In the genomic region with DNA sequence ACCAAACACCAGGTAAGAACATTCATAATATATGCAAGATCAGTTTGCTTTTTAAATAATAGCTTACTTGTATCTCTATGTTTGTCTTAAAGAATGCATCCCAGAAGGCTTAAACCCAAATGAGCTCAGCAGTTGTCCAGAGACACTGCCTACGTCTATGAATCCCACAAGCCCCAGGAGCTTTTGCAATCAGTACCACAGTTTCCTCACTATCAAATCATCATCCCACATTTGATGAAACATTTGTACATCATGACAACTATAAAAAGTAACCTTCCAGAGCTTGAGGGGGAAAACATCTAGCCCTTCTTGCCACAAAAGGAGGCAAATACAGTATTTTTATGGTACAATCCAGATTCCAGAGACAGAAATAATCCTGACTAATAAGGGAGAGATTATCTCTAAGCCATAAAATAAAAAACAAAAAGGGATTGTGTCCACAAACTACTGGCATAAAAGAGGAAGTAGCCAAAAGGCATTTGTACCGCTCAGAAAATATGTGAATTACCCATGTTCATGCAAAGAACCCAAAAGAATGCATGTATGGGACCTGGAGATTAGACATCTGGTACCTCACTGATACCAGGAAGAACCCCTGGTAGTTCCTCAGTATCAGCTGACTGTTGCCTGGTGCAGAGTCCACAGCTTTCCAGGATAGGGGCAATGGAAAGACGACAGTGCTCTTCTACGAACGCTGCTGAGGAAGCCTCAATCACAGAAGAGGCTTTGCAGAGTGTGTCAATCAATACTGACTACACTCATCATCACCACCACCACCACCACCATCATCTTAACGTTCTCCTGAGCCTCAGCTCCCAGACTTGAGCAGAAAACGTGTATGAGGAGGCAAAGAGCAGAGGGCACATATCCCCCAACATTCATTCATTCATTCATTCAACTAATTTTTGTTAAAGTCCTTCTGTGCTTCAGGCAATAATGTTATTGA, we compare ENCODE assay signal across 1 cellular context.
TF ChIP-seq lines count a peak whose summit lies in the region.

No MANE protein-coding gene starts in this region.

TF ChIP-seq in IMR-90, 13 proteins besides CTCF, POLR2A, EP300 and RAD21 (continued from another document):
- TF ChIP-seq, protein P1, sequence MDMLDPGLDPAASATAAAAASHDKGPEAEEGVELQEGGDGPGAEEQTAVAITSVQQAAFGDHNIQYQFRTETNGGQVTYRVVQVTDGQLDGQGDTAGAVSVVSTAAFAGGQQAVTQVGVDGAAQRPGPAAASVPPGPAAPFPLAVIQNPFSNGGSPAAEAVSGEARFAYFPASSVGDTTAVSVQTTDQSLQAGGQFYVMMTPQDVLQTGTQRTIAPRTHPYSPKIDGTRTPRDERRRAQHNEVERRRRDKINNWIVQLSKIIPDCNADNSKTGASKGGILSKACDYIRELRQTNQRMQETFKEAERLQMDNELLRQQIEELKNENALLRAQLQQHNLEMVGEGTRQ (IDR thresholded peaks at IDR 0.05; ENCODE audit: low read depth, low read length) = no peak
- TF ChIP-seq RFX5 (IDR thresholded peaks at IDR 0.05; ENCODE audit: low read depth, low read length) = no peak
- no peak for TF ChIP-seq MAFK (IDR thresholded peaks at IDR 0.05; ENCODE audit: low read depth, low read length)
